1 cellular context compared by ENCODE assay signal in genomic region chr2:29139152-29139551, GRCh38.
TF ChIP-seq lines count a peak whose summit lies in the region.

No MANE protein-coding gene starts in this region.

TF ChIP-seq in IMR-90, 13 proteins besides CTCF, POLR2A, EP300 and RAD21 (continued from another document):
- TF ChIP-seq USF2 (IDR thresholded peaks at IDR 0.05; ENCODE audit: low read depth, low read length) (no peak), BHLHE40 (IDR thresholded peaks at IDR 0.05; ENCODE audit: low read depth, low read length) (peak; percentile 53; the same call in 1 of the 2 replicates)
